In the genomic region with DNA sequence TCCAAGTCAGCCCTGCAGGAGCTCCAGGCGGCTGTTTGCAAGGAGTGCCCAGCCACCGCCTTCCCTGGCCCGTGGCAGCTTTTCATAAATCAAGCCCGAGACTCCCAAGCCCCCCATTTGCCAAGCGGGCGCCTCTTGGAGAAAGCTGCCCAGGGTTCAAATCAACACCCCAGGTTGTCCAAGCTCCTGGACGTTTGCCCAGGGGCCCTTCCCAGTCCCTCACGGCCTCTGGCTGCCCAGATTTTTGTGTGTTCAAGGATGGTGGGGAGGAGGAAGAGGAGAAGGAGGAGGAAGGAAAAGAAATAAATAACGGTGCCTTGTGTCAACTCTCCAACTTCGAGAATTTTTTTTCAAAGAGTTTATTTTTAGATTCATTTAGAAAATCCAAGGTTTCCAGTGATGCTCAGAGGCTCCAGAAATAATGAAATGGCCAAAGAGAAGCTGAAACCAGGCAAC, we compare ENCODE assay signal across 8 cellular contexts. TPM values are rescaled to one million over a fixed set of nuclear protein-coding genes. Genes with fewer than 3 reads are reported as not detected.
DNase-seq lines count a peak whose midpoint lies in the region; ATAC-seq and TF ChIP-seq lines count a peak whose summit lies in the region.

No MANE protein-coding gene starts in this region.

- peak overlapping the region; percentile 37 for H3K4me3 ChIP-seq in BJ (ENCODE audit: low read depth, low read length)
- peak overlapping the region; percentile 68 for H3K4me3 ChIP-seq in fibroblast of the aortic adventitia (ENCODE audit: low read depth, low read length)
- peak overlapping the region; percentile 52 for H3K4me3 ChIP-seq in neural progenitor cell

- no peak overlapping the region for H3K27ac ChIP-seq in neural progenitor cell

- no peaks in the 10 kb centered on the region for H3K79me2 ChIP-seq in neural progenitor cell (ENCODE audit: low read depth)

- peaks cover 14 to 35% (median 24%) of the 10 kb centered on the region in 3 donors for H3K4me1 Mint-ChIP-seq in T-cell
- H3K4me1 Mint-ChIP-seq in neural progenitor cell: peaks cover 44% of the 10 kb centered on the region

- DNase-seq in BJ (ENCODE audit: low read depth): no peak
- DNase-seq in T-cell: no peak
- DNase-seq in fibroblast of the aortic adventitia (ENCODE audit: low read depth): no peak
- no peak for DNase-seq in neural progenitor cell (ENCODE audit: low spot score)
- DNase-seq in effector CD8-positive, alpha-beta T cell (lab: John Stamatoyannopoulos, UW): no peak
- no peak for DNase-seq in KG1 (lab: John Stamatoyannopoulos, UW)
- DNase-seq in activated naive CD4-positive, alpha-beta T cell treated with anti-CD3 and anti-CD28 coated beads, Interleukin-2, amount 50 U/mL, for 16 hours: no peak
- DNase-seq in superior temporal gyrus (ENCODE audit: extremely low spot score): no peak

- ATAC-seq in T-cell (replicated peaks in 1 of 4): no peak

- CTCF ChIA-PET in BJ (lab: Yijun Ruan, JAX) (interaction anchor here (0.5 to 2.9 kb wide), 10 partner anchors 8 to 196 kb away, joined by 3 to 13 read pairs (median 4); no protein-coding TSS in a partner anchor), T-cell (lab: Charles Lee) (no interaction called here)

- H3K9me3 Mint-ChIP-seq in T-cell (peaks cover 0 to 4% (median 0%) of the 10 kb centered on the region in 3 donors), neural progenitor cell (peaks cover 4% of the 10 kb centered on the region)

- H3K27me3 Mint-ChIP-seq in T-cell (peaks cover 40 to 48% of the 10 kb centered on the region in 2 donors), neural progenitor cell (ENCODE audit: insufficient read depth, low read depth) (peaks cover 39% of the 10 kb centered on the region)

- H3K4me2 ChIP-seq in neural progenitor cell: peak overlapping the region; percentile 81

- H3K27ac Mint-ChIP-seq in T-cell (no peak overlapping the region), neural progenitor cell (no peak overlapping the region)

- H3K9me3 ChIP-seq in neural progenitor cell (ENCODE audit: low read depth): no peaks in the 10 kb centered on the region

- peaks cover 15% of the 10 kb centered on the region for H3K4me1 ChIP-seq in neural progenitor cell

- no peak overlapping the region for H3K9ac ChIP-seq in neural progenitor cell

- peak overlapping the region; percentile 83 for H2AFZ ChIP-seq in neural progenitor cell (replicated peaks)

- H3K4me3 Mint-ChIP-seq in T-cell (peak overlapping the region; percentile 43 to 65 (median 57)), neural progenitor cell (peak overlapping the region; percentile 85)

- POLR2A ChIA-PET in BJ (lab: Charles Lee) (no interaction called here), T-cell (lab: Charles Lee) (no interaction called here)

- TF ChIP-seq CTCF in BJ (IDR thresholded peaks at IDR 0.05; ENCODE audit: insufficient read depth, low read depth, low read length) (no peak), fibroblast of the aortic adventitia (IDR thresholded peaks at IDR 0.05; ENCODE audit: insufficient read depth, low read length) (no peak), neural progenitor cell (IDR thresholded peaks at IDR 0.05) (no peak)

- H4K20me1 ChIP-seq in neural progenitor cell (ENCODE audit: low read depth): peaks cover 5% of the 10 kb centered on the region

- H3K36me3 Mint-ChIP-seq in T-cell: no peaks in the 10 kb centered on the region
- no peaks in the 10 kb centered on the region for H3K36me3 Mint-ChIP-seq in neural progenitor cell

- H3K36me3 ChIP-seq in BJ (ENCODE audit: control insufficient read depth, insufficient read depth, low read length): no peaks in the 10 kb centered on the region
- no peaks in the 10 kb centered on the region for H3K36me3 ChIP-seq in neural progenitor cell

- H3F3A ChIP-seq in neural progenitor cell (ENCODE audit: low read depth): peaks cover 38% of the 10 kb centered on the region

- no peaks in the 10 kb centered on the region; the same call in 1 of the 2 replicates for H3K27me3 ChIP-seq in BJ (ENCODE audit: control insufficient read depth, insufficient read depth, low read length)
- peaks cover 69% of the 10 kb centered on the region for H3K27me3 ChIP-seq in neural progenitor cell

RNA-seq across cellular contexts. Expression of a gene that starts 20.6 kb away (rescaled TPM):
- 0.12 and 0.21 TPM in 2 replicates for polyA plus RNA-seq in BJ (2011; rRNA removed)
- 0.24 and 0.57 TPM in 2 replicates for polyA minus RNA-seq in BJ (2011; rRNA and poly(A)+ RNA removed)
- 10 to 100 TPM; 49.0 to 75.9 (median 67.0) TPM for total RNA-seq in T-cell
- total RNA-seq in fibroblast of the aortic adventitia (ENCODE audit: low replicate concordance): 0.36 and 0.41 TPM in 2 replicates
- 0.19 and 0.25 TPM in 2 replicates for total RNA-seq in neural progenitor cell (ENCODE audit: low replicate concordance)

Comparison
In these comparisons a context has a peak if more than half of its experiments do, and no peak if none do; other contexts are left out.
1. RNA of a gene that starts 20.6 kb away (total RNA-seq): 49.0 to 75.9 TPM in T-cell; 0.36 to 0.41 TPM in fibroblast of the aortic adventitia and 0.19 to 0.25 TPM in neural progenitor cell; every median in the first group is over 10 times any median in the second.
2. Peak in every context shown above with its lines, with median percentiles within 50 percentile points of each other: H3K4me3 ChIP-seq.